Comparison of ENCODE assay signal across 16 cellular contexts in the genomic region with DNA sequence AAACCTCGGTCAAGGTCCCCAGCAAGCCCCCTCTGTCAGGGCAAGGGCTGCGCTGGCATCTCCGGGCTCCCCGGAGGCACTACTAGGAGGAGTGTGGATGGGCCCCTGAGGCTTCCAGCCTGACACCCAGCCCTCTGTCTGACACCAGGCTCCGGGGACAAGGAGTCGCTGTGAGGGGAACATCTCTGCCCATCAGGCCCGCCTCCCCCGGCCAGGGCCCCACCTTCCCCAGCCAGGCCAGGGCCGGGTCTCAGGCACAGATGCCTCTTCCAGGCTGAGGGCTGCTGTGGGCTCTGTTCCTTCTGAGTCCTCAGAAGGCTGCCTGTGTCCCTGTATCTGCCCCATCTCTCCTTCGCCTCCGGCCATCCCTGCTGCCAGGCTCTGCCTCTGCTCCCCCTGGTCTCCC. TPM values are rescaled to one million over a fixed set of nuclear protein-coding genes. Genes with fewer than 3 reads are reported as not detected.
DNase-seq lines count a peak whose midpoint lies in the region; ATAC-seq and TF ChIP-seq lines count a peak whose summit lies in the region.
"Had no signal": no experiment of that assay in that cellular context is flagged by ENCODE, and none has a peak within 500 bp of the region (broad histone marks: within the 10 kb centered on the region; RNA-seq: fewer than 3 reads in every experiment).

No MANE protein-coding gene starts in this region.

- H3K27me3 Mint-ChIP-seq in glutamatergic neuron (ENCODE audit: unreplicated experiment): peaks cover 16% of the 10 kb centered on the region
- peaks cover 18% of the 10 kb centered on the region for H3K27me3 Mint-ChIP-seq in activated T-cell treated with anti-CD3 and anti-CD28 coated beads, Interleukin-2, amount 50 U/mL, for 72 hours (ENCODE audit: low read depth)

- POLR2A ChIA-PET in AG04450 (lab: Yijun Ruan, JAX): interaction anchor here (0.6 kb wide), 1 partner anchor 35 kb away, joined by 4 read pairs; no protein-coding TSS in a partner anchor

- H3K27me3 ChIP-seq in AG04450 (ENCODE audit: control insufficient read depth, insufficient read depth, low read length) (no peaks in the 10 kb centered on the region), ascending aorta (no peaks in the 10 kb centered on the region), skeletal muscle tissue (ENCODE audit: control insufficient read depth in 3 of 3, insufficient read depth in 3 of 3, low read length in 3 of 3) (no peaks in the 10 kb centered on the region)

- H3K36me3 ChIP-seq in ascending aorta: peaks cover 7 to 20% of the 10 kb centered on the region in 2 donors
- no peaks in the 10 kb centered on the region for H3K36me3 ChIP-seq in skeletal muscle tissue (ENCODE audit: control insufficient read depth in 3 of 3, insufficient read depth in 3 of 3, low read length in 3 of 3)

- intact Hi-C loops in ascending aorta (cut with DNase I): loop anchor here (5.0 kb wide), 1 partner anchor 240 kb away; no protein-coding TSS in a partner anchor

- peaks cover 60 to 84% of the 10 kb centered on the region in 2 donors for H3K4me1 ChIP-seq in ascending aorta
- H3K4me1 ChIP-seq in skeletal muscle tissue (ENCODE audit: control insufficient read depth in 3 of 3, insufficient read depth in 3 of 3, low read length in 3 of 3): peaks cover 40 to 62% (median 46%) of the 10 kb centered on the region in 3 donors
- H3K4me1 ChIP-seq: Caco-2 had no signal

- DNase-seq in AG04450 (ENCODE audit: low read depth, low spot score) (no peak), ascending aorta (ENCODE audit: low spot score in 2 of 2) (no peak), glutamatergic neuron (peak; percentile 43)
- DNase-seq in activated T-cell treated with anti-CD3 and anti-CD28 coated beads, Interleukin-2, amount 50 U/mL, for 72 hours: no peak
- DNase-seq in activated CD8-positive, alpha-beta memory T cell treated with anti-CD3 and anti-CD28 coated beads, Interleukin-2, amount 50 U/mL, for 4 hours: no peak
- DNase-seq: activated CD4-positive, alpha-beta T cell treated with anti-CD3 and anti-CD28 coated beads for 1 hour; activated naive CD8-positive, alpha-beta T cell treated with anti-CD3 and anti-CD28 coated beads, Interleukin-2, amount 50 U/mL, for 24 hours; Caco-2; NCI-H1417 treated with DMSO at 0.1 percent for 48 hours; NCI-H524 treated with DMSO at 0.1 percent for 48 hours; T-helper 1 cell had no signal

- peaks cover 13% of the 10 kb centered on the region for H3K9me3 Mint-ChIP-seq in glutamatergic neuron (ENCODE audit: unreplicated experiment)
- H3K9me3 Mint-ChIP-seq in activated T-cell treated with anti-CD3 and anti-CD28 coated beads, Interleukin-2, amount 50 U/mL, for 72 hours: no peaks in the 10 kb centered on the region
- H3K9me3 Mint-ChIP-seq: activated naive CD8-positive, alpha-beta T cell treated with anti-CD3 and anti-CD28 coated beads, Interleukin-2, amount 50 U/mL, for 24 hours; GM23338 had no signal

- CTCF ChIA-PET in AG04450 (lab: Charles Lee): no interaction called here

- peak overlapping the region in 1 of 3 donors; percentile 45 for H3K9ac ChIP-seq in skeletal muscle tissue (ENCODE audit: low read depth in 1 of 3, low read length in 3 of 3)

- no peak overlapping the region for H3K4me3 Mint-ChIP-seq in glutamatergic neuron (ENCODE audit: unreplicated experiment)
- no peak overlapping the region for H3K4me3 Mint-ChIP-seq in activated T-cell treated with anti-CD3 and anti-CD28 coated beads, Interleukin-2, amount 50 U/mL, for 72 hours
- H3K4me3 Mint-ChIP-seq: activated naive CD8-positive, alpha-beta T cell treated with anti-CD3 and anti-CD28 coated beads, Interleukin-2, amount 50 U/mL, for 24 hours; GM23338 had no signal

- H3K4me3 ChIP-seq in AG04450 (ENCODE audit: low read depth, low read length) (no peak overlapping the region), ascending aorta (no peak overlapping the region), skeletal muscle tissue (ENCODE audit: low read length in 3 of 3) (no peak overlapping the region)
- H3K4me3 ChIP-seq: GM23338, K562 had no signal

- H3K27ac ChIP-seq in AG04450 (ENCODE audit: low read depth, low read length): peak overlapping the region; percentile 11
- peak overlapping the region; percentile 94 to 97 for H3K27ac ChIP-seq in ascending aorta
- H3K27ac ChIP-seq in skeletal muscle tissue (ENCODE audit: low read depth, low read length): peak overlapping the region; percentile 47

- H3K9me3 ChIP-seq in AG04450 (ENCODE audit: control insufficient read depth, insufficient read depth, low read length) (no peaks in the 10 kb centered on the region), ascending aorta (no peaks in the 10 kb centered on the region), skeletal muscle tissue (ENCODE audit: control insufficient read depth in 3 of 3, low read length in 3 of 3) (no peaks in the 10 kb centered on the region)
- H3K9me3 ChIP-seq: Caco-2 had no signal

- peaks cover 32% of the 10 kb centered on the region for H3K4me1 Mint-ChIP-seq in glutamatergic neuron (ENCODE audit: low read depth, unreplicated experiment)
- H3K4me1 Mint-ChIP-seq in activated T-cell treated with anti-CD3 and anti-CD28 coated beads, Interleukin-2, amount 50 U/mL, for 72 hours (ENCODE audit: low read depth): peaks cover 13% of the 10 kb centered on the region

- H3K36me3 Mint-ChIP-seq in glutamatergic neuron (ENCODE audit: unreplicated experiment): no peaks in the 10 kb centered on the region
- H3K36me3 Mint-ChIP-seq in activated T-cell treated with anti-CD3 and anti-CD28 coated beads, Interleukin-2, amount 50 U/mL, for 72 hours (ENCODE audit: insufficient read depth in 2 of 2): no peaks in the 10 kb centered on the region

- TF ChIP-seq CTCF in AG04450 (IDR thresholded peaks at IDR 0.05; ENCODE audit: low read depth, low read length): no peak
- no peak for TF ChIP-seq CTCF in ascending aorta (IDR thresholded peaks at IDR 0.05)
- TF ChIP-seq CTCF in glutamatergic neuron (IDR thresholded peaks at IDR 0.05; ENCODE audit: partially characterized antibody, unreplicated experiment): no peak

- H3K27ac Mint-ChIP-seq in glutamatergic neuron (ENCODE audit: unreplicated experiment): no peak overlapping the region
- no peak overlapping the region for H3K27ac Mint-ChIP-seq in activated T-cell treated with anti-CD3 and anti-CD28 coated beads, Interleukin-2, amount 50 U/mL, for 72 hours
- H3K27ac Mint-ChIP-seq: GM23338 had no signal

- ATAC-seq in activated T-cell treated with anti-CD3 and anti-CD28 coated beads, Interleukin-2, amount 50 U/mL, for 72 hours (replicated peaks in 1 of 2): no peak
- ATAC-seq in GM21390 (IDR thresholded peaks at IDR 0.05; ENCODE audit: unreplicated experiment): no peak
- ATAC-seq in HG02981 (IDR thresholded peaks at IDR 0.05; ENCODE audit: unreplicated experiment): no peak
- ATAC-seq: activated naive CD8-positive, alpha-beta T cell treated with anti-CD3 and anti-CD28 coated beads, Interleukin-2, amount 50 U/mL, for 24 hours; GM23338; K562 had no signal

RNA-seq across cellular contexts. Expression of gene CSPG4, which starts 15.8 kb away (rescaled TPM):
- 5.8 and 8.4 TPM in 2 replicates for polyA plus RNA-seq in AG04450 (2011; rRNA removed)
- 11.9 and 14.1 TPM in 2 replicates for polyA minus RNA-seq in AG04450 (2011; rRNA and poly(A)+ RNA removed)
- total RNA-seq in ascending aorta (258 TPM), glutamatergic neuron (ENCODE audit: unreplicated experiment) (1.1 TPM), skeletal muscle tissue (71.5 TPM)
- not detected for total RNA-seq in activated T-cell treated with anti-CD3 and anti-CD28 coated beads, Interleukin-2, amount 50 U/mL, for 72 hours

RNA-seq across cellular contexts. Expression of gene SNX33, which starts 49.1 kb away (rescaled TPM):
- polyA plus RNA-seq in AG04450 (2011; rRNA removed): 14.2 and 17.4 TPM in 2 replicates
- polyA minus RNA-seq in AG04450 (2011; rRNA and poly(A)+ RNA removed): 26.2 and 34.8 TPM in 2 replicates
- total RNA-seq in ascending aorta: 53.5 TPM
- 21.2 TPM for total RNA-seq in glutamatergic neuron (ENCODE audit: unreplicated experiment)
- 8.4 TPM for total RNA-seq in skeletal muscle tissue
- 1 to 10 TPM; 1.5 to 3.1 TPM for total RNA-seq in activated T-cell treated with anti-CD3 and anti-CD28 coated beads, Interleukin-2, amount 50 U/mL, for 72 hours

RNA-seq across cellular contexts. Expression of gene IMP3, which starts 56.8 kb away (rescaled TPM):
- 38.9 and 42.3 TPM in 2 replicates for polyA plus RNA-seq in AG04450 (2011; rRNA removed)
- 13.3 and 16.3 TPM in 2 replicates for polyA minus RNA-seq in AG04450 (2011; rRNA and poly(A)+ RNA removed)
- 159 TPM for total RNA-seq in ascending aorta
- 33.6 TPM for total RNA-seq in glutamatergic neuron (ENCODE audit: unreplicated experiment)
- total RNA-seq in skeletal muscle tissue: 54.3 TPM
- 10 to 100 TPM; 57.5 to 61.0 TPM for total RNA-seq in activated T-cell treated with anti-CD3 and anti-CD28 coated beads, Interleukin-2, amount 50 U/mL, for 72 hours

Comparison
In these comparisons a context has a peak if more than half of its experiments do, and no peak if none do; other contexts are left out.
1. H3K27ac ChIP-seq: peak in every context shown above with its lines; median percentile 96 in ascending aorta; 47 in skeletal muscle tissue; 11 in AG04450.
2. RNA of gene CSPG4, which starts 15.8 kb away (total RNA-seq): 258 TPM in ascending aorta (single experiment) and 71.5 TPM in skeletal muscle tissue (single experiment); 1.1 TPM in glutamatergic neuron (single experiment) and not detected in activated T-cell treated with anti-CD3 and anti-CD28 coated beads, Interleukin-2, amount 50 U/mL, for 72 hours; every median in the first group is over 10 times any median in the second.